Comparison of ENCODE assay signal across 9 cellular contexts in genomic region chr2:72367530-72368225, GRCh38.
DNase-seq lines count a peak whose midpoint lies in the region; ATAC-seq and TF ChIP-seq lines count a peak whose summit lies in the region.
"Had no signal": no experiment of that assay in that cellular context is flagged by ENCODE, and none has a peak within 500 bp of the region (broad histone marks: within the 10 kb centered on the region; RNA-seq: fewer than 3 reads in every experiment).

No MANE protein-coding gene starts in this region.

- intact Hi-C loops in Right ventricle myocardium superior (cut with DNase I), result no loop called here

- H3K27me3 ChIP-seq in H9 (ENCODE audit: insufficient read depth, low read length) (no peaks in the 10 kb centered on the region), WERI-Rb-1 (ENCODE audit: insufficient read depth, low read depth, severe bottlenecking) (no peaks in the 10 kb centered on the region), smooth muscle cell (ENCODE audit: low read depth) (no peaks in the 10 kb centered on the region)
- H3K27me3 ChIP-seq: ovary had no signal

- H3K36me3 Mint-ChIP-seq in H9 (ENCODE audit: insufficient read depth in 1 of 3, low read depth in 3 of 3), result peaks cover 8 to 13% (median 10%) of the 10 kb centered on the region in 3 experiments; a peak in 6 of 7 replicates

- no peak overlapping the region for H2AK5ac ChIP-seq in H9 (ENCODE audit: insufficient read length, low read length)

- H4K20me1 ChIP-seq in H9 (ENCODE audit: control insufficient read depth, insufficient read depth, insufficient read length) (no peaks in the 10 kb centered on the region), smooth muscle cell (ENCODE audit: low read depth) (peaks cover 5% of the 10 kb centered on the region)

- no peaks in the 10 kb centered on the region for H3K79me1 ChIP-seq in H9 (ENCODE audit: insufficient read depth, low read depth, low read length, poor library complexity, severe bottlenecking)

- no peak overlapping the region for H4K5ac ChIP-seq in H9 (ENCODE audit: insufficient read length, low read depth, low read length)

- H2BK5ac ChIP-seq in H9 (ENCODE audit: insufficient read length, low read length), result no peak overlapping the region

- peak; percentile 84 for ATAC-seq in Right ventricle myocardium superior (ENCODE audit: poor library complexity)
- no peak for ATAC-seq in GM19023 (IDR thresholded peaks at IDR 0.05; ENCODE audit: unreplicated experiment)

- no peak overlapping the region for H3K4me3 ChIP-seq in WERI-Rb-1 (ENCODE audit: low read depth, low read length)
- no peak overlapping the region for H3K4me3 ChIP-seq in smooth muscle cell
- H3K4me3 ChIP-seq: ovary had no signal

- no peak overlapping the region for H3K4me2 ChIP-seq in H9 (ENCODE audit: insufficient read depth, insufficient read length, low read length)
- no peak overlapping the region for H3K4me2 ChIP-seq in smooth muscle cell

- peak; percentile 52 for DNase-seq in H9
- peak; percentile 43 for DNase-seq in WERI-Rb-1
- peak; percentile 56 for DNase-seq in Right ventricle myocardium superior
- DNase-seq in smooth muscle cell (lab: John Stamatoyannopoulos, UW; ENCODE audit: unreplicated experiment), result no peak
- no peak for DNase-seq in T-helper 1 cell
- no peak for DNase-seq in activated effector memory CD4-positive, alpha-beta T cell treated with anti-CD3 and anti-CD28 coated beads, Interleukin-2, amount 50 U/mL, for 16 hours
- DNase-seq in NCI-H510A treated with DMSO at 0.1 percent for 48 hours (lab: John Stamatoyannopoulos, UW), result no peak

- H3K9ac ChIP-seq in H9 (ENCODE audit: extremely low read depth, insufficient read length, low read length) (no peak overlapping the region), smooth muscle cell (ENCODE audit: low read depth) (no peak overlapping the region)

- no peak overlapping the region for H3K27ac ChIP-seq in H9 (ENCODE audit: insufficient read length, low read depth, low read length)
- no peak overlapping the region for H3K27ac ChIP-seq in WERI-Rb-1
- H3K27ac ChIP-seq in smooth muscle cell (ENCODE audit: low read depth), result no peak overlapping the region
- H3K27ac ChIP-seq: ovary had no signal

- H3K36me3 ChIP-seq in WERI-Rb-1 (no peaks in the 10 kb centered on the region), smooth muscle cell (ENCODE audit: low read depth) (no peaks in the 10 kb centered on the region)
- H3K36me3 ChIP-seq: ovary had no signal

- H3K4me1 ChIP-seq in H9 (ENCODE audit: insufficient read depth, low read length) (peaks cover 6% of the 10 kb centered on the region; the same call in 1 of the 2 replicates), smooth muscle cell (ENCODE audit: low read depth) (no peaks in the 10 kb centered on the region)

- H2BK20ac ChIP-seq in H9 (ENCODE audit: low read depth, low read length, poor library complexity, severe bottlenecking), result no peak overlapping the region

- no CpG with 5 or more reads among the region's 5 CpGs for WGBS in H9 (ENCODE audit: extremely low coverage, insufficient read length, low lambda C conversion rate)
- WGBS in smooth muscle cell (ENCODE audit: low lambda C conversion rate), result 77% methylated on average over 5 of the region's 5 CpGs

- H3K4me1 Mint-ChIP-seq in H9, result peaks cover 5 to 10% of the 10 kb centered on the region in 2 experiments

- peak overlapping the region in 1 of 3 experiments; percentile 34; a peak in 1 of 7 replicates for H3K27ac Mint-ChIP-seq in H9

- no peak overlapping the region for H2BK12ac ChIP-seq in H9 (ENCODE audit: insufficient read length, low read depth, low read length)

- H2BK15ac ChIP-seq in H9 (ENCODE audit: low read depth, low read length), result no peak overlapping the region

- no peaks in the 10 kb centered on the region for H3K27me3 Mint-ChIP-seq in H9 (ENCODE audit: low read depth)

- H4K91ac ChIP-seq in H9 (ENCODE audit: insufficient read length, low read depth, low read length), result no peak overlapping the region

- no peaks in the 10 kb centered on the region for H3K9me3 ChIP-seq in H9 (ENCODE audit: control insufficient read depth, low read depth, low read length)
- H3K9me3 ChIP-seq in WERI-Rb-1 (ENCODE audit: severe bottlenecking), result no peaks in the 10 kb centered on the region
- H3K9me3 ChIP-seq in smooth muscle cell (replicated peaks; ENCODE audit: low read depth), result no peaks in the 10 kb centered on the region
- H3K9me3 ChIP-seq: ovary had no signal

- H2AFZ ChIP-seq in H9 (ENCODE audit: low read length) (no peak overlapping the region), smooth muscle cell (ENCODE audit: low read depth) (no peak overlapping the region)

- H4K8ac ChIP-seq in H9 (replicated peaks; ENCODE audit: insufficient read length, low read depth, low read length), result no peak overlapping the region

- H3F3A ChIP-seq in smooth muscle cell (ENCODE audit: low read depth), result no peaks in the 10 kb centered on the region

- no peak overlapping the region for H3K18ac ChIP-seq in H9 (ENCODE audit: insufficient read length, low read depth, low read length)

- H2BK120ac ChIP-seq in H9 (ENCODE audit: low read depth, low read length, poor library complexity, severe bottlenecking), result no peak overlapping the region

- peaks cover 7 to 11% of the 10 kb centered on the region in 2 experiments; a peak in 4 of 5 replicates for H3K9me3 Mint-ChIP-seq in H9

- TF ChIP-seq CTCF in H9 (conservative IDR thresholded peaks at IDR 0.05) (peak; percentile 55), WERI-Rb-1 (IDR thresholded peaks at IDR 0.05; ENCODE audit: low read depth, low read length) (peak; percentile 63), smooth muscle cell (IDR thresholded peaks at IDR 0.05; ENCODE audit: borderline replicate concordance, insufficient read depth, poor library complexity, severe bottlenecking) (peak; percentile 20)

- no peak overlapping the region for H3K4me3 Mint-ChIP-seq in H9

- no peak overlapping the region for H3K23ac ChIP-seq in H9 (ENCODE audit: insufficient read length, low read depth, low read length)

- no peaks in the 10 kb centered on the region for H3K23me2 ChIP-seq in H9 (ENCODE audit: insufficient read length, low read depth, low read length, poor library complexity, severe bottlenecking)

- no peak overlapping the region for H3K56ac ChIP-seq in H9 (ENCODE audit: insufficient read length, low read depth, low read length)

- H3K4ac ChIP-seq in H9 (ENCODE audit: low read depth, low read length), result no peak overlapping the region

- H3K79me2 ChIP-seq in H9 (ENCODE audit: insufficient read depth, low read length), result no peaks in the 10 kb centered on the region
- no peaks in the 10 kb centered on the region for H3K79me2 ChIP-seq in smooth muscle cell (ENCODE audit: low read depth)

- no peak overlapping the region for H3T11ph ChIP-seq in H9 (ENCODE audit: low read length)

- H3K14ac ChIP-seq in H9 (ENCODE audit: insufficient read depth, low read length), result no peak overlapping the region

Comparison
In these comparisons a context has a peak if more than half of its experiments do, and no peak if none do; other contexts are left out.
1. DNase-seq: peak in H9 (single experiment), WERI-Rb-1 (single experiment) and Right ventricle myocardium superior (single experiment); none in smooth muscle cell (single experiment), T-helper 1 cell (0 of 5), activated effector memory CD4-positive, alpha-beta T cell treated with anti-CD3 and anti-CD28 coated beads, Interleukin-2, amount 50 U/mL, for 16 hours (single experiment) and NCI-H510A treated with DMSO at 0.1 percent for 48 hours (single experiment).
2. Peak in every context shown above with its lines, with median percentiles within 50 percentile points of each other: CTCF ChIP-seq.